Comparison of ENCODE assay signal across 8 cellular contexts in the genomic region with DNA sequence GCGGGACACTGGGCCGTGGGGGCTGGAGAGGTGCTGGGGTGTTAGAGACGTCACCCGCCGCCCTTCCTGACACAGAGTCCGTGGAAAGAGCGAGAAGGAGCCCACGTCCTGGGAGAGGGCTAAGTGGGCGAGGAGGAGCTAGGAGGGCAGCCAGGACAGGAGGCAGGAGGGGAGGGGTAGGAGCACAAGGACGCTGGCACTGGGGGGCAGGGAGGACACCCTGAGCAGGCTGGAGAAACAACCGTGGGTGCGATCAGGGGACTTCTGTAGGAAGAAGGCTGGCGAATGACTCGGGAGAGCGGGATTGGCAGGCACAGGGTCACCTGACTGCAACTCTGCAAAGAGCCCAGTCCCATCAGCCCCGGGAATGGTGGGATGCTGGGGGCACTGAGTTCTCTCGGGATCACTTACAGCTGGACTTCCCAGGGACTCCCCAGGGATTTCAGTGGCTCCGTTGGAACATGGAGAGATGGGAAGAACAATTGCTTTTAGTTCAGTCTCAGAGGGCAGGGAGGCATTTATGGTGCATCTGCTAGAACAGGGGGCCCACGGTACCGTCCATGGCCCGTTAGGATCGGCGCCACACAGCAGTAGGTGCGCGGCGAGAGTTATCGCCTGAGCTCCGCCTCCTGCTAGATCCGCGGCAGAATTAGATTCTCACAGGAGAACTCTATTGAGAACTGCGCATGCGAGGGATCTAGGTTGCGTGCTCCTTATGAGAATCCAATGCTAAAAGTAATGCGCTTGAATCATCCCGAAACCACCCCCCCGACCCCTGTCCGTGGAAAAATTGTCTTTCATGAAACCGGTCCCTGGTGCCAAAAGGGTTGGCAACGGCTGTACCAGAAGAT. TPM values are rescaled to one million over a fixed set of nuclear protein-coding genes. Genes with fewer than 3 reads are reported as not detected.
A peak's percentile ranks its signal among the peaks of the same experiment; 100 is the strongest.
DNase-seq lines count a peak whose midpoint lies in the region; ATAC-seq and TF ChIP-seq lines count a peak whose summit lies in the region.
"Had no signal": no experiment of that assay in that cellular context is flagged by ENCODE, and none has a peak within 500 bp of the region (broad histone marks: within the 10 kb centered on the region; RNA-seq: fewer than 3 reads in every experiment).

No MANE protein-coding gene starts in this region.

- H4K12ac ChIP-seq in trophoblast cell (ENCODE audit: low read depth, low read length) = no peak overlapping the region

- H3K36me3 ChIP-seq in esophagus squamous epithelium (peaks cover 0 to 28% (median 6%) of the 10 kb centered on the region in 3 donors), trophoblast cell (ENCODE audit: control insufficient read depth in 1 of 2, insufficient read depth in 2 of 2, low read length in 2 of 2) (peaks cover 4 to 12% of the 10 kb centered on the region in 2 experiments)

- H3K9me3 ChIP-seq in esophagus squamous epithelium (no peaks in the 10 kb centered on the region), trophoblast cell (ENCODE audit: insufficient read depth, low read depth, low read length) (no peaks in the 10 kb centered on the region)
- H3K9me3 ChIP-seq: neutrophil had no signal

- WGBS in esophagus squamous epithelium, 2 donors = 15 to 50% methylated on average over 33 to 39 of the region's 39 CpGs
- WGBS in trophoblast cell (ENCODE audit: extremely low coverage, insufficient coverage, insufficient read length) = no CpG with 5 or more reads among the region's 39 CpGs

- H2BK12ac ChIP-seq in trophoblast cell (ENCODE audit: low read length) = no peak overlapping the region

- no peak overlapping the region for H3K4me2 ChIP-seq in trophoblast cell (ENCODE audit: low read length)

- TF ChIP-seq POLR2A in esophagus squamous epithelium (IDR thresholded peaks at IDR 0.05) = no peak

- DNase-seq in GM13976 (ENCODE audit: low spot score) = peak; percentile 55
- DNase-seq in RWPE1 (ENCODE audit: low spot score) = peak; percentile 59
- no peak for DNase-seq in esophagus squamous epithelium (lab: John Stamatoyannopoulos, UW)
- DNase-seq in trophoblast cell = peak; percentile 9 to 40
- no peak for DNase-seq in effector CD8-positive, alpha-beta T cell (lab: John Stamatoyannopoulos, UW)
- no peak for DNase-seq in stimulated activated CD4-positive, alpha-beta T cell treated with anti-CD3 and anti-CD28 coated beads, Interleukin-4, amount 100 ng/mL, for 4 hours

- H3K27ac ChIP-seq in RWPE1 = peak overlapping the region; percentile 41
- no peak overlapping the region for H3K27ac ChIP-seq in esophagus squamous epithelium
- H3K27ac ChIP-seq in trophoblast cell (ENCODE audit: low read depth, low read length) = no peak overlapping the region
- H3K27ac ChIP-seq: neutrophil had no signal

- H3K9ac ChIP-seq in trophoblast cell (ENCODE audit: low read length) = no peak overlapping the region

- H3K27me3 ChIP-seq in esophagus squamous epithelium (no peaks in the 10 kb centered on the region), trophoblast cell (ENCODE audit: insufficient read depth, low read length) (no peaks in the 10 kb centered on the region)

- in situ Hi-C loops in GM13976 (cut with MboI; ENCODE audit: low sequenced_read_pairs, unreplicated experiment) = loop anchor here (10.0 kb wide), 1 partner anchor 313 kb away; no protein-coding TSS in a partner anchor

- no peaks in the 10 kb centered on the region for H3K79me1 ChIP-seq in trophoblast cell (ENCODE audit: low read length)

- H4K91ac ChIP-seq in trophoblast cell (ENCODE audit: low read depth, low read length) = no peak overlapping the region

- H2AK5ac ChIP-seq in trophoblast cell (ENCODE audit: low read length) = no peak overlapping the region

- H2AFZ ChIP-seq in trophoblast cell (ENCODE audit: insufficient read depth, low read length, poor library complexity) = no peak overlapping the region

- no peak overlapping the region for H3K23ac ChIP-seq in trophoblast cell (ENCODE audit: low read length)

- intact Hi-C loops in esophagus squamous epithelium (cut with DNase I) = no loop called here

- no peak overlapping the region for H2BK5ac ChIP-seq in trophoblast cell (ENCODE audit: low read depth, low read length, poor library complexity)

- TF ChIP-seq CTCF in GM13976 (IDR thresholded peaks at IDR 0.05; ENCODE audit: borderline replicate concordance, control extremely low read depth, extremely low read depth, insufficient read depth, missing control alignments) (no peak), RWPE1 (conservative IDR thresholded peaks at IDR 0.05; ENCODE audit: low read depth) (no peak), esophagus squamous epithelium (IDR thresholded peaks at IDR 0.05) (no peak)

- H3K14ac ChIP-seq in trophoblast cell (ENCODE audit: low read length) = no peak overlapping the region

- CTCF ChIA-PET in RWPE1 (lab: Yijun Ruan, JAX) = interaction anchor here (0.6 to 0.7 kb wide), 4 partner anchors 92 to 485 kb away, joined by 3 to 4 read pairs (median 3); no protein-coding TSS in a partner anchor

- POLR2A ChIA-PET in RWPE1 (lab: Yijun Ruan, JAX; ENCODE audit: low non-redundant PET) = no interaction called here

- H3K4me3 ChIP-seq in esophagus squamous epithelium = peak overlapping the region; percentile 16 to 61 (median 28)
- H3K4me3 ChIP-seq in trophoblast cell (ENCODE audit: low read depth, low read length) = no peak overlapping the region

- no peak overlapping the region for H4K8ac ChIP-seq in trophoblast cell (ENCODE audit: low read depth, low read length)

- no peak overlapping the region for H3K18ac ChIP-seq in trophoblast cell (ENCODE audit: low read length)

- no peak overlapping the region for H2BK120ac ChIP-seq in trophoblast cell (ENCODE audit: insufficient read depth, low read length, poor library complexity)

- no peaks in the 10 kb centered on the region for H3K79me2 ChIP-seq in trophoblast cell (ENCODE audit: control insufficient read depth, insufficient read depth, low read length, poor library complexity)

- H3K4me1 ChIP-seq in esophagus squamous epithelium (peaks cover 0 to 16% (median 0%) of the 10 kb centered on the region in 3 donors), trophoblast cell (ENCODE audit: control insufficient read depth in 1 of 2, insufficient read depth in 2 of 2, low read length in 2 of 2) (peaks cover 6 to 9% of the 10 kb centered on the region in 2 experiments)

- no peak for ATAC-seq in HG03108 (IDR thresholded peaks at IDR 0.05; ENCODE audit: unreplicated experiment)

- no peak overlapping the region for H3K4ac ChIP-seq in trophoblast cell (ENCODE audit: low read depth, low read length)

RNA-seq across cellular contexts. Expression of a gene that starts 24.3 kb away (rescaled TPM):
- 10 to 100 TPM; 13.2 to 29.6 (median 19.9) TPM for total RNA-seq in esophagus squamous epithelium
- 10.9 and 11.6 TPM in 2 replicates for polyA plus RNA-seq in trophoblast cell (2013)

RNA-seq across cellular contexts. Expression of a gene that starts 24.5 kb away (rescaled TPM):
- total RNA-seq in esophagus squamous epithelium = 10 to 100 TPM in 3 of 4 donors, 1 to 10 TPM in 1; 9.2 to 15.2 (median 10.2) TPM
- 8.5 and 8.9 TPM in 2 replicates for polyA plus RNA-seq in trophoblast cell (2013)

RNA-seq across cellular contexts. Expression of a gene that starts 46.2 kb away (rescaled TPM):
- 1 to 10 TPM; 1.4 to 6.5 (median 4.7) TPM for total RNA-seq in esophagus squamous epithelium
- polyA plus RNA-seq in trophoblast cell (2013) = 17.1 and 17.2 TPM in 2 replicates

RNA-seq across cellular contexts. Expression of a gene that starts 46.7 kb away (rescaled TPM):
- total RNA-seq in esophagus squamous epithelium = 10 to 100 TPM in 2 of 4 donors, 1 to 10 TPM in 2; 4.9 to 28.8 (median 11.5) TPM
- polyA plus RNA-seq in trophoblast cell (2013) = 10.5 and 10.6 TPM in 2 replicates

Comparison
In these comparisons a context has a peak if more than half of its experiments do, and no peak if none do; other contexts are left out.
1. DNase-seq: peak in GM13976 (single experiment), RWPE1 (single experiment) and trophoblast cell (2 of 2); none in esophagus squamous epithelium (single experiment), effector CD8-positive, alpha-beta T cell (single experiment) and stimulated activated CD4-positive, alpha-beta T cell treated with anti-CD3 and anti-CD28 coated beads, Interleukin-4, amount 100 ng/mL, for 4 hours (0 of 2).